In genomic region chr14:100282766-100283419, GRCh38 we compare ENCODE assay signal across 12 cellular contexts. TPM values are rescaled to one million over a fixed set of nuclear protein-coding genes. Genes with fewer than 3 reads are reported as not detected.
DNase-seq lines count a peak whose midpoint lies in the region; ATAC-seq and TF ChIP-seq lines count a peak whose summit lies in the region.
"Had no signal": no experiment of that assay in that cellular context is flagged by ENCODE, and none has a peak within 500 bp of the region (broad histone marks: within the 10 kb centered on the region; RNA-seq: fewer than 3 reads in every experiment).

No MANE protein-coding gene starts in this region.

- peaks cover 43% of the 10 kb centered on the region for H3K4me1 Mint-ChIP-seq in activated CD8-positive, alpha-beta T cell treated with anti-CD3 and anti-CD28 coated beads, Interleukin-2, amount 10 ng/mL, durations not matched to agents 7 days and 5 days (ENCODE audit: low read depth)
- peaks cover 29% of the 10 kb centered on the region for H3K4me1 Mint-ChIP-seq in activated CD8-positive, alpha-beta T cell treated with anti-CD3 and anti-CD28 coated beads for 36 hours (ENCODE audit: low read depth)

- peak overlapping the region; percentile 79 for H3K27ac ChIP-seq in RWPE1
- H3K27ac ChIP-seq: testis had no signal

- H3K36me3 ChIP-seq in iPS-15b (ENCODE audit: control insufficient read depth, insufficient read depth, low read length), result no peaks in the 10 kb centered on the region

- H3K4me1 ChIP-seq in iPS-15b (ENCODE audit: control insufficient read depth, insufficient read depth, low read length), result peaks cover 10% of the 10 kb centered on the region

- H3K9me3 ChIP-seq in iPS-15b (ENCODE audit: control insufficient read depth, insufficient read depth, low read length), result no peaks in the 10 kb centered on the region
- H3K9me3 ChIP-seq: testis had no signal

- no peaks in the 10 kb centered on the region for H3K27me3 ChIP-seq in iPS-15b (ENCODE audit: control insufficient read depth, insufficient read depth, low read length)
- H3K27me3 ChIP-seq: testis had no signal

- DNase-seq in activated CD8-positive, alpha-beta T cell treated with anti-CD3 and anti-CD28 coated beads, Interleukin-2, amount 10 ng/mL, durations not matched to agents 7 days and 5 days, result no peak
- no peak for DNase-seq in activated CD8-positive, alpha-beta T cell treated with anti-CD3 and anti-CD28 coated beads for 36 hours
- DNase-seq in RWPE1 (ENCODE audit: low spot score) (no peak), renal cortical epithelial cell (ENCODE audit: low read depth) (peak; percentile 48), NCI-H1436 treated with DMSO at 0.1 percent for 48 hours (lab: John Stamatoyannopoulos, UW) (no peak)
- DNase-seq: activated CD4-positive, alpha-beta memory T cell treated with anti-CD3 and anti-CD28 coated beads, Interleukin-2, amount 10 ng/mL, durations not matched to agents 7 days and 5 days; activated naive CD8-positive, alpha-beta T cell treated with anti-CD3 and anti-CD28 coated beads, Interleukin-2, amount 10 ng/mL, durations not matched to agents 7 days and 5 days; NCI-H526; testis had no signal

- no peak overlapping the region for H3K4me3 Mint-ChIP-seq in activated CD8-positive, alpha-beta T cell treated with anti-CD3 and anti-CD28 coated beads, Interleukin-2, amount 10 ng/mL, durations not matched to agents 7 days and 5 days
- H3K4me3 Mint-ChIP-seq in activated CD8-positive, alpha-beta T cell treated with anti-CD3 and anti-CD28 coated beads for 36 hours, result no peak overlapping the region
- H3K4me3 Mint-ChIP-seq: activated CD4-positive, alpha-beta memory T cell treated with anti-CD3 and anti-CD28 coated beads, Interleukin-2, amount 10 ng/mL, durations not matched to agents 7 days and 5 days; activated naive CD8-positive, alpha-beta T cell treated with anti-CD3 and anti-CD28 coated beads, Interleukin-2, amount 10 ng/mL, durations not matched to agents 7 days and 5 days had no signal

- intact Hi-C loops in activated CD8-positive, alpha-beta T cell treated with anti-CD3 and anti-CD28 coated beads for 36 hours (cut with micrococcal nuclease), result no loop called here

- H3K9me3 Mint-ChIP-seq in activated CD8-positive, alpha-beta T cell treated with anti-CD3 and anti-CD28 coated beads, Interleukin-2, amount 10 ng/mL, durations not matched to agents 7 days and 5 days (ENCODE audit: insufficient read depth), result no peaks in the 10 kb centered on the region
- no peaks in the 10 kb centered on the region for H3K9me3 Mint-ChIP-seq in activated CD8-positive, alpha-beta T cell treated with anti-CD3 and anti-CD28 coated beads for 36 hours
- H3K9me3 Mint-ChIP-seq: activated CD4-positive, alpha-beta memory T cell treated with anti-CD3 and anti-CD28 coated beads, Interleukin-2, amount 10 ng/mL, durations not matched to agents 7 days and 5 days; activated naive CD8-positive, alpha-beta T cell treated with anti-CD3 and anti-CD28 coated beads, Interleukin-2, amount 10 ng/mL, durations not matched to agents 7 days and 5 days had no signal

- H3K9ac ChIP-seq in iPS-15b (ENCODE audit: low read depth, low read length), result peak overlapping the region; percentile 19

- peaks cover 14% of the 10 kb centered on the region for H3K36me3 Mint-ChIP-seq in activated CD8-positive, alpha-beta T cell treated with anti-CD3 and anti-CD28 coated beads, Interleukin-2, amount 10 ng/mL, durations not matched to agents 7 days and 5 days (ENCODE audit: low read depth)
- H3K36me3 Mint-ChIP-seq in activated CD8-positive, alpha-beta T cell treated with anti-CD3 and anti-CD28 coated beads for 36 hours (ENCODE audit: low read depth), result peaks cover 13% of the 10 kb centered on the region

- H3K4me3 ChIP-seq in iPS-15b (ENCODE audit: low read depth, low read length), result no peak overlapping the region
- H3K4me3 ChIP-seq: testis had no signal

- H3K27me3 Mint-ChIP-seq in activated CD8-positive, alpha-beta T cell treated with anti-CD3 and anti-CD28 coated beads, Interleukin-2, amount 10 ng/mL, durations not matched to agents 7 days and 5 days (ENCODE audit: low read depth), result no peaks in the 10 kb centered on the region
- H3K27me3 Mint-ChIP-seq in activated CD8-positive, alpha-beta T cell treated with anti-CD3 and anti-CD28 coated beads for 36 hours, result no peaks in the 10 kb centered on the region
- H3K27me3 Mint-ChIP-seq: activated CD4-positive, alpha-beta memory T cell treated with anti-CD3 and anti-CD28 coated beads, Interleukin-2, amount 10 ng/mL, durations not matched to agents 7 days and 5 days; activated naive CD8-positive, alpha-beta T cell treated with anti-CD3 and anti-CD28 coated beads, Interleukin-2, amount 10 ng/mL, durations not matched to agents 7 days and 5 days had no signal

- TF ChIP-seq CTCF in activated CD8-positive, alpha-beta T cell treated with anti-CD3 and anti-CD28 coated beads for 36 hours (IDR thresholded peaks at IDR 0.05), result no peak
- no peak for TF ChIP-seq CTCF in RWPE1 (conservative IDR thresholded peaks at IDR 0.05; ENCODE audit: low read depth)

- H3K27ac Mint-ChIP-seq in activated CD8-positive, alpha-beta T cell treated with anti-CD3 and anti-CD28 coated beads, Interleukin-2, amount 10 ng/mL, durations not matched to agents 7 days and 5 days, result peak overlapping the region; percentile 61
- no peak overlapping the region for H3K27ac Mint-ChIP-seq in activated CD8-positive, alpha-beta T cell treated with anti-CD3 and anti-CD28 coated beads for 36 hours
- H3K27ac Mint-ChIP-seq: activated CD4-positive, alpha-beta memory T cell treated with anti-CD3 and anti-CD28 coated beads, Interleukin-2, amount 10 ng/mL, durations not matched to agents 7 days and 5 days; activated naive CD8-positive, alpha-beta T cell treated with anti-CD3 and anti-CD28 coated beads, Interleukin-2, amount 10 ng/mL, durations not matched to agents 7 days and 5 days had no signal

- no peak for ATAC-seq in activated CD8-positive, alpha-beta T cell treated with anti-CD3 and anti-CD28 coated beads, Interleukin-2, amount 10 ng/mL, durations not matched to agents 7 days and 5 days
- ATAC-seq in activated CD8-positive, alpha-beta T cell treated with anti-CD3 and anti-CD28 coated beads for 36 hours, result no peak
- ATAC-seq in GM19397 (IDR thresholded peaks at IDR 0.05; ENCODE audit: unreplicated experiment) (no peak), GM18519 (IDR thresholded peaks at IDR 0.05; ENCODE audit: low FRiP score, unreplicated experiment) (no peak)

- CTCF ChIA-PET in activated CD8-positive, alpha-beta T cell treated with anti-CD3 and anti-CD28 coated beads, Interleukin-2, amount 10 ng/mL, durations not matched to agents 7 days and 5 days (lab: Charles Lee), result interaction anchor here (0.8 to 4.2 kb wide), 9 partner anchors 8 to 95 kb away, joined by 3 to 33 read pairs (median 5); no protein-coding TSS in a partner anchor
- CTCF ChIA-PET in activated CD8-positive, alpha-beta T cell treated with anti-CD3 and anti-CD28 coated beads for 36 hours (lab: Charles Lee), result interaction anchor here (0.6 to 5.2 kb wide), 6 partner anchors 8 to 65 kb away, joined by 3 to 39 read pairs (median 4); no protein-coding TSS in a partner anchor
- CTCF ChIA-PET in RWPE1 (lab: Yijun Ruan, JAX), result interaction anchor here (1.3 kb wide), 1 partner anchor 10 kb away, joined by 4 read pairs; no protein-coding TSS in a partner anchor

- POLR2A ChIA-PET in activated CD8-positive, alpha-beta T cell treated with anti-CD3 and anti-CD28 coated beads, Interleukin-2, amount 10 ng/mL, durations not matched to agents 7 days and 5 days (lab: Charles Lee), result no interaction called here
- POLR2A ChIA-PET in activated CD8-positive, alpha-beta T cell treated with anti-CD3 and anti-CD28 coated beads for 36 hours (lab: Charles Lee), result interaction anchor here (1.1 to 1.3 kb wide), 2 partner anchors 91 to 93 kb away, joined by 3 to 6 read pairs; a partner anchor contains a TSS
- POLR2A ChIA-PET in RWPE1 (lab: Yijun Ruan, JAX; ENCODE audit: low non-redundant PET), result interaction anchor here (0.6 to 1.1 kb wide), 2 partner anchors 363 to 1845 kb away, joined by 3 to 4 read pairs; no protein-coding TSS in a partner anchor

RNA-seq across cellular contexts. Expression of gene SLC25A29, which starts 23.4 kb away (rescaled TPM):
- 10 to 100 TPM; 29.7 to 29.9 TPM for total RNA-seq in activated CD8-positive, alpha-beta T cell treated with anti-CD3 and anti-CD28 coated beads, Interleukin-2, amount 10 ng/mL, durations not matched to agents 7 days and 5 days
- total RNA-seq in activated CD8-positive, alpha-beta T cell treated with anti-CD3 and anti-CD28 coated beads for 36 hours, result 10 to 100 TPM; 23.6 to 24.7 TPM
- 48.3 and 92.2 TPM in 2 replicates for total RNA-seq in renal cortical epithelial cell

RNA-seq across cellular contexts. Expression of gene SLC25A47, which starts 40.2 kb away (rescaled TPM):
- total RNA-seq in activated CD8-positive, alpha-beta T cell treated with anti-CD3 and anti-CD28 coated beads, Interleukin-2, amount 10 ng/mL, durations not matched to agents 7 days and 5 days, result not detected
- total RNA-seq in activated CD8-positive, alpha-beta T cell treated with anti-CD3 and anti-CD28 coated beads for 36 hours, result not detected
- not detected in 2 replicates for total RNA-seq in renal cortical epithelial cell
- total RNA-seq: activated CD4-positive, alpha-beta memory T cell treated with anti-CD3 and anti-CD28 coated beads, Interleukin-2, amount 10 ng/mL, durations not matched to agents 7 days and 5 days; activated naive CD8-positive, alpha-beta T cell treated with anti-CD3 and anti-CD28 coated beads, Interleukin-2, amount 10 ng/mL, durations not matched to agents 7 days and 5 days had no signal

RNA-seq across cellular contexts. Expression of gene YY1, which starts 43.9 kb away (rescaled TPM):
- total RNA-seq in activated CD8-positive, alpha-beta T cell treated with anti-CD3 and anti-CD28 coated beads, Interleukin-2, amount 10 ng/mL, durations not matched to agents 7 days and 5 days, result 100 to 1,000 TPM; 107 TPM
- 100 to 1,000 TPM; 105 TPM for total RNA-seq in activated CD8-positive, alpha-beta T cell treated with anti-CD3 and anti-CD28 coated beads for 36 hours
- total RNA-seq in renal cortical epithelial cell, result 47.2 and 64.3 TPM in 2 replicates
